ENCODE assay signal across 13 cellular contexts in genomic region chr10:6135039-6135438, GRCh38. TPM values are rescaled to one million over a fixed set of nuclear protein-coding genes. Genes with fewer than 3 reads are reported as not detected.
DNase-seq lines count a peak whose midpoint lies in the region; ATAC-seq, FAIRE-seq and TF ChIP-seq lines count a peak whose summit lies in the region.
"Had no signal": no experiment of that assay in that cellular context is flagged by ENCODE, and none has a peak within 500 bp of the region (broad histone marks: within the 10 kb centered on the region; RNA-seq: fewer than 3 reads in every experiment).

No MANE protein-coding gene starts in this region.

- H3K79me1 ChIP-seq in IMR-90 (ENCODE audit: low read depth in 1 of 2, low read length in 2 of 2): no peaks in the 10 kb centered on the region

- no peak overlapping the region for H3K56ac ChIP-seq in IMR-90 (ENCODE audit: extremely low read depth, insufficient read depth, low read length)

- TF ChIP-seq POLR2A in IMR-90 (IDR thresholded peaks at IDR 0.05; ENCODE audit: low read depth, low read length): no peak
- TF ChIP-seq POLR2A in K562 (conservative IDR thresholded peaks at IDR 0.05): no peak
- no peak for TF ChIP-seq POLR2A in erythroblast (IDR thresholded peaks at IDR 0.05; ENCODE audit: low read length)

- intact Hi-C loops in IMR-90 (cut with micrococcal nuclease): no loop called here
- intact Hi-C loops in K562 (cut with micrococcal nuclease): no loop called here

- CTCF ChIA-PET in IMR-90 (lab: Yijun Ruan, JAX) (no interaction called here), K562 (lab: Yijun Ruan, JAX; ENCODE audit: low intra/inter-chr PET ratio) (interaction anchor here (0.6 kb wide), 1 partner anchor 46 kb away, joined by 6 read pairs; no protein-coding TSS in a partner anchor)

- H3K27me3 ChIP-seq in IMR-90 (ENCODE audit: control insufficient read depth, insufficient read depth, low read length): no peaks in the 10 kb centered on the region
- H3K27me3 ChIP-seq in K562 (ENCODE audit: control insufficient read depth in 2 of 2, insufficient read depth in 2 of 2, low read length in 2 of 2): peaks cover 39 to 73% of the 10 kb centered on the region in 2 experiments
- H3K27me3 ChIP-seq: MG63 had no signal

- H3K4me2 ChIP-seq in IMR-90 (ENCODE audit: low read depth, low read length): no peak overlapping the region
- no peak overlapping the region for H3K4me2 ChIP-seq in K562 (ENCODE audit: insufficient read depth, low read length)

- no peak overlapping the region for H4K91ac ChIP-seq in IMR-90 (ENCODE audit: insufficient read depth, low read depth, low read length)

- H3K4me3 ChIP-seq in GM12865 (ENCODE audit: low read depth, low read length): no peak overlapping the region
- no peak overlapping the region for H3K4me3 ChIP-seq in IMR-90 (ENCODE audit: insufficient read depth, low read depth, low read length)
- no peak overlapping the region for H3K4me3 ChIP-seq in K562
- H3K4me3 ChIP-seq: MG63 had no signal

- no TSS peak for BruUV-seq in IMR-90 (replicated peaks; lab: Mats Ljungman, UMichigan)
- no TSS peak for BruUV-seq in K562 (replicated peaks; lab: Mats Ljungman, UMichigan)

- H3K9me3 ChIP-seq in IMR-90 (ENCODE audit: control insufficient read depth, insufficient read depth, low read length) (no peaks in the 10 kb centered on the region), K562 (replicated peaks; ENCODE audit: control insufficient read depth, insufficient read depth, low read depth, low read length) (no peaks in the 10 kb centered on the region)
- H3K9me3 ChIP-seq: MG63 had no signal

- H2BK120ac ChIP-seq in IMR-90 (ENCODE audit: low read depth, low read length): peak overlapping the region; percentile 16

- no peak for TF ChIP-seq EP300 in K562 (IDR thresholded peaks at IDR 0.05; ENCODE audit: low read length)

- no peak overlapping the region for H3K27ac ChIP-seq in IMR-90 (ENCODE audit: insufficient read depth, low read length)
- H3K27ac ChIP-seq in K562 (ENCODE audit: extremely low read depth, low read depth, low read length): no peak overlapping the region
- H3K27ac ChIP-seq: WERI-Rb-1 had no signal

- in situ Hi-C loops in IMR-90 (cut with MboI; ENCODE audit: low sequenced_read_pairs) (loop anchor here (25.0 kb wide), 1 partner anchor 627 kb away; no protein-coding TSS in a partner anchor), K562 (cut with MboI) (no loop called here)

- no peak overlapping the region for H4K5ac ChIP-seq in IMR-90 (ENCODE audit: low read depth, low read length)

- POLR2A ChIA-PET in IMR-90 (lab: Charles Lee; ENCODE audit: unreplicated experiment): interaction anchor here (0.9 kb wide), 1 partner anchor 10 kb away, joined by 4 read pairs; no protein-coding TSS in a partner anchor
- POLR2A ChIA-PET in K562 (lab: Yijun Ruan, JAX): interaction anchor here (0.5 to 1.3 kb wide), 4 partner anchors 9 to 176 kb away, joined by 3 to 10 read pairs (median 4); no protein-coding TSS in a partner anchor

- peak overlapping the region; percentile 39; the same call in 1 of the 2 replicates for H3K4ac ChIP-seq in IMR-90 (ENCODE audit: low read depth, low read length)

- ATAC-seq in GM19035 (IDR thresholded peaks at IDR 0.05; ENCODE audit: unreplicated experiment) (peak; percentile 63), IMR-90 (ENCODE audit: low read depth) (no peak), K562 (peak; percentile 68)

- H2AFZ ChIP-seq in IMR-90 (replicated peaks; ENCODE audit: low read length, poor library complexity) (peak overlapping the region; percentile 10), K562 (ENCODE audit: low read depth, low read length) (peak overlapping the region; percentile 44; the same call in 1 of the 2 replicates)

- no peak for TF ChIP-seq RAD21 in IMR-90 (IDR thresholded peaks at IDR 0.05; ENCODE audit: low read length)
- no peak for TF ChIP-seq RAD21 in K562 (CRISPR knock-in tag; conservative IDR thresholded peaks at IDR 0.05 in 1 of 2, IDR thresholded peaks at IDR 0.05 in 1 of 2)

- no CpG with 5 or more reads among the region's 6 CpGs for WGBS in IMR-90 (ENCODE audit: extremely low coverage in 2 of 2, insufficient read length in 1 of 2), 2 experiments
- 10% methylated on average over 6 of the region's 6 CpGs for WGBS in K562 (ENCODE audit: insufficient coverage, low coverage, missing lambda C conversion rate)

- 0 out of 2 replicates have a peak overlapping the region, but pooled peaks have one; percentile 14 for H2BK20ac ChIP-seq in IMR-90 (ENCODE audit: low read depth, low read length)

- H3K36me3 ChIP-seq in IMR-90 (ENCODE audit: control insufficient read depth, insufficient read depth, low read length) (no peaks in the 10 kb centered on the region), K562 (ENCODE audit: control insufficient read depth, insufficient read depth, low read length) (no peaks in the 10 kb centered on the region)
- H3K36me3 ChIP-seq: MG63, WERI-Rb-1 had no signal

- H3K79me2 ChIP-seq in K562 (ENCODE audit: control insufficient read depth, insufficient read depth, low read length): no peaks in the 10 kb centered on the region

- H3K14ac ChIP-seq in IMR-90 (replicated peaks; ENCODE audit: low read depth, low read length): no peak overlapping the region

- no peak overlapping the region for H3K18ac ChIP-seq in IMR-90 (ENCODE audit: low read depth, low read length)

- peak; percentile 18 for DNase-seq in GM12865 (ENCODE audit: low read depth)
- no peak for DNase-seq in IMR-90
- DNase-seq in K562 (ENCODE audit: extremely low read depth in 1 of 4, low spot score in 3 of 4): no peak
- DNase-seq in NCI-H524 (lab: John Stamatoyannopoulos, UW): no peak
- DNase-seq in erythroblast (lab: John Stamatoyannopoulos, UW): no peak
- DNase-seq in activated gamma-delta T cell (lab: John Stamatoyannopoulos, UW): no peak
- DNase-seq: endodermal cell, mesendoderm, MG63, WERI-Rb-1 had no signal

- dilution Hi-C loops in IMR-90 (cut with HindIII; ENCODE audit: low sequenced_read_pairs, unreplicated experiment): no loop called here

- peak; percentile 26 for FAIRE-seq in K562 (lab: Jason Lieb, UNC)
- FAIRE-seq: bronchial epithelial cell, frontal cortex had no signal

- H4K20me1 ChIP-seq in IMR-90 (ENCODE audit: insufficient read depth, low read length): no peaks in the 10 kb centered on the region
- H4K20me1 ChIP-seq in K562 (replicated peaks; ENCODE audit: control insufficient read depth, insufficient read depth, low read length): no peaks in the 10 kb centered on the region; the same call in 1 of the 2 replicates

- peak overlapping the region; percentile 58; the same call in 1 of the 2 replicates for H2AK5ac ChIP-seq in IMR-90 (ENCODE audit: low read depth, low read length)

- no peak overlapping the region for H2AK9ac ChIP-seq in IMR-90 (replicated peaks; ENCODE audit: low read depth, low read length, poor library complexity)

- no peak overlapping the region for H3K9ac ChIP-seq in IMR-90 (ENCODE audit: low read depth, low read length)
- peak overlapping the region in 1 of 2 experiments; percentile 24; a peak in 2 of 4 replicates for H3K9ac ChIP-seq in K562 (ENCODE audit: insufficient read depth in 1 of 2, low read depth in 2 of 2, low read length in 2 of 2)

- H3K23ac ChIP-seq in IMR-90 (ENCODE audit: low read depth, low read length): no peak overlapping the region

- no peak overlapping the region for H2BK5ac ChIP-seq in IMR-90 (ENCODE audit: low read depth, low read length, poor library complexity, severe bottlenecking)

- no peak overlapping the region; a peak in 1 of 4 replicates for H4K8ac ChIP-seq in IMR-90 (ENCODE audit: low read depth in 2 of 2, low read length in 2 of 2)

- TF ChIP-seq CTCF in GM12865 (IDR thresholded peaks at IDR 0.05; ENCODE audit: insufficient read depth, low read depth, low read length, missing control alignments) (no peak), IMR-90 (conservative IDR thresholded peaks at IDR 0.05; ENCODE audit: low read depth, low read length) (no peak), K562 (IDR thresholded peaks at IDR 0.05 in 2 of 3, conservative IDR thresholded peaks at IDR 0.05 in 1 of 3; ENCODE audit: insufficient read depth in 2 of 3, low read depth in 1 of 3, low read length in 3 of 3) (no peak)

- H3K9me1 ChIP-seq in IMR-90 (ENCODE audit: insufficient read depth, low read length) (0 out of 2 replicates have a peak, but pooled peaks cover 4% of the 10 kb centered on the region), K562 (ENCODE audit: control insufficient read depth, insufficient read depth, low read length) (no peaks in the 10 kb centered on the region)

- H3K4me1 ChIP-seq in IMR-90 (ENCODE audit: control insufficient read depth, insufficient read depth, low read length) (peaks cover 14% of the 10 kb centered on the region), K562 (replicated peaks in 1 of 2; ENCODE audit: control insufficient read depth in 2 of 2, insufficient read depth in 2 of 2, low read length in 2 of 2) (peaks cover 6 to 11% of the 10 kb centered on the region in 2 experiments; a peak in 3 of 5 replicates)

- H2BK15ac ChIP-seq in IMR-90 (ENCODE audit: low read depth, low read length): no peak overlapping the region

TF ChIP-seq in IMR-90, 13 proteins besides CTCF, POLR2A, EP300 and RAD21 (continues in another document):
- no peak for TF ChIP-seq MXI1 (IDR thresholded peaks at IDR 0.05; ENCODE audit: borderline replicate concordance, low read depth, low read length)

TF ChIP-seq in K562, 482 proteins besides CTCF, POLR2A, EP300 and RAD21 (continues in another document):
- TF ChIP-seq XRCC4 (IDR thresholded peaks at IDR 0.05; ENCODE audit: extremely low read depth, insufficient read depth, insufficient read length): no peak

RNA-seq across cellular contexts. Expression of gene RBM17, which starts 46.2 kb away (rescaled TPM):
- total RNA-seq in IMR-90 (2012; rRNA removed): 24.6 and 35.6 TPM in 2 replicates
- 42.9 and 56.7 TPM in 2 replicates for polyA plus RNA-seq in IMR-90 (2012; rRNA removed)
- polyA plus RNA-seq in IMR-90 (2012; cell fraction: cytosol; rRNA removed): 9.1 and 9.6 TPM in 2 replicates
- 38.8 and 95.6 TPM in 2 replicates for polyA plus RNA-seq in IMR-90 (2012; cell fraction: nucleus; rRNA removed; ENCODE audit: low replicate concordance)
- 96.3 and 236 TPM in 2 replicates for total RNA-seq in K562 (2011; cell fraction: chromatin; rRNA removed; ENCODE audit: low replicate concordance)
- 32.2 and 43.0 TPM in 2 replicates for total RNA-seq in K562 (2011; cell fraction: nucleolus; rRNA removed)
- 66.7 and 73.8 TPM in 2 replicates for total RNA-seq in K562 (2011; cell fraction: nucleoplasm; rRNA removed)
- 82.8 and 86.5 TPM in 2 replicates for total RNA-seq in K562 (2014; rRNA removed)
- 124 and 148 TPM in 2 replicates for total RNA-seq in K562 (2014; rRNA removed; fragmentation: Illumina TruSeq; extraction: Trizol)
- total RNA-seq in K562 (2015; rRNA removed; fragmentation: Illumina TruSeq; extraction: Trizol): 123 and 125 TPM in 2 replicates
- 144 and 145 TPM in 2 replicates for total RNA-seq in K562 (2021)
- polyA plus RNA-seq in K562 (2011; rRNA removed): 51.7 and 53.2 TPM in 2 replicates
- 15.8 and 25.6 TPM in 2 replicates for polyA plus RNA-seq in K562 (2011; cell fraction: cytosol; rRNA removed)
- polyA plus RNA-seq in K562 (2011; cell fraction: nucleus; rRNA removed): 113 and 117 TPM in 2 replicates
- 102 and 131 TPM in 2 replicates for polyA plus RNA-seq in K562 (2012)
- polyA plus RNA-seq in K562 (2014; fragmentation: Illumina TruSeq; extraction: Trizol): 194 and 217 TPM in 2 replicates
- polyA plus RNA-seq in K562 (2014; fragmentation: Nextera tagmentation; extraction: Ambion mirVana): 10 to 100 TPM; 23.6 to 25.8 TPM
- 139 and 141 TPM in 2 replicates for polyA plus RNA-seq in K562 (2014; rRNA removed)
- 33.3 and 36.7 TPM in 2 replicates for polyA minus RNA-seq in K562 (2011; rRNA and poly(A)+ RNA removed)
- 27.6 and 31.4 TPM in 2 replicates for polyA minus RNA-seq in K562 (2011; cell fraction: cytosol; rRNA and poly(A)+ RNA removed)
- polyA minus RNA-seq in K562 (2011; cell fraction: nucleus; rRNA and poly(A)+ RNA removed): 27.5 and 50.4 TPM in 2 replicates
